ENCODE assay signal across 16 cellular contexts in the genomic region with DNA sequence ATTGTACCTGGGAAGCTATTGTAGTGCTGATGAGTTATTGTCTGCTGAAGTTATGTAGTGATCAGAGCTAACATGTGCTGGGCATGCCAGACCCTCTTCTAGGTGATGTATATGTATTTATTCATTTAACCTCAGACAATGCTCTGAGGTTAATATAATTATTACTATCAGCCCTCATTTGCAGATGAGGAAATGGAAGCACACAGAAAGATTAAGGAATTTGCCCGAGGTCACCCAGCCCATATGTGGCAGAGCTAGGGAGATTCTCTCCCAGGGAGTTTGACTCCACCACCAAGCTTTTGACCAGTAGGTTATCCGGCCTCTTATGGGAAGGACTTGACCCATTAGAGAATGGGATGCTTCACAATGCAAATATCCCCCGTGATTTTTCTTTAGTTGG.
DNase-seq lines count a peak whose midpoint lies in the region; ATAC-seq and TF ChIP-seq lines count a peak whose summit lies in the region.
"Had no signal": no experiment of that assay in that cellular context is flagged by ENCODE, and none has a peak within 500 bp of the region (broad histone marks: within the 10 kb centered on the region; RNA-seq: fewer than 3 reads in every experiment).

No MANE protein-coding gene starts in this region.

- no peak overlapping the region for H3K4me3 Mint-ChIP-seq in chondrocyte (ENCODE audit: unreplicated experiment)
- no peak overlapping the region for H3K4me3 Mint-ChIP-seq in effector memory CD8-positive, alpha-beta T cell

- H3K9me3 ChIP-seq in MG63 = no peaks in the 10 kb centered on the region

- no peaks in the 10 kb centered on the region for H3K9me3 Mint-ChIP-seq in chondrocyte (ENCODE audit: low read depth)
- H3K9me3 Mint-ChIP-seq in effector memory CD8-positive, alpha-beta T cell = no peaks in the 10 kb centered on the region

- in situ Hi-C loops in ACHN (cut with HindIII; ENCODE audit: low pct_ligation_motif_present, low pct_unique_long_range_greater_than_20kb, low sequenced_read_pairs) = no loop called here

- peaks cover 74% of the 10 kb centered on the region for H3K4me1 Mint-ChIP-seq in chondrocyte (ENCODE audit: low read depth)
- H3K4me1 Mint-ChIP-seq in effector memory CD8-positive, alpha-beta T cell (ENCODE audit: low read depth in 2 of 2) = no peaks in the 10 kb centered on the region

- no peaks in the 10 kb centered on the region for H3K36me3 ChIP-seq in MG63

- H3K27me3 ChIP-seq in MG63 = no peaks in the 10 kb centered on the region

- DNase-seq in ACHN (peak; percentile 14), MG63 (no peak), chondrocyte (ENCODE audit: low spot score) (no peak), skeletal muscle cell (ENCODE audit: low read depth) (no peak), RKO (ENCODE audit: low spot score) (no peak), inferior parietal cortex (ENCODE audit: extremely low spot score) (no peak)
- DNase-seq in NK-92 treated with Interleukin-12 subunit alpha and Interleukin-12 subunit beta, amount 100 ng/mL, for 24 hours (lab: John Stamatoyannopoulos, UW) = no peak
- no peak for DNase-seq in effector memory CD8-positive, alpha-beta T cell
- DNase-seq: NCI-H1105, NCI-H187 treated with DMSO at 0.1 percent for 48 hours, NCI-H526, OCI-M1, T-helper 1 cell had no signal

- peaks cover 1% of the 10 kb centered on the region for H3K36me3 Mint-ChIP-seq in chondrocyte (ENCODE audit: low read depth)
- no peaks in the 10 kb centered on the region for H3K36me3 Mint-ChIP-seq in effector memory CD8-positive, alpha-beta T cell (ENCODE audit: insufficient read depth)

- no peak for ATAC-seq in effector memory CD8-positive, alpha-beta T cell (replicated peaks)
- ATAC-seq: GM12878, K562 had no signal

- H3K4me3 ChIP-seq in MG63 (peak overlapping the region; percentile 18), skeletal muscle cell (ENCODE audit: low read depth, low read length) (peak overlapping the region; percentile 37)
- H3K4me3 ChIP-seq: GM12878, GM23248, K562 had no signal

- no peak for TF ChIP-seq CTCF in chondrocyte (IDR thresholded peaks at IDR 0.05)

- H3K27me3 Mint-ChIP-seq in chondrocyte (ENCODE audit: low read depth) = no peaks in the 10 kb centered on the region
- peaks cover 50 to 71% of the 10 kb centered on the region in 2 donors for H3K27me3 Mint-ChIP-seq in effector memory CD8-positive, alpha-beta T cell

- H3K27ac Mint-ChIP-seq in chondrocyte (ENCODE audit: unreplicated experiment) = peak overlapping the region; percentile 99
- H3K27ac Mint-ChIP-seq in effector memory CD8-positive, alpha-beta T cell = no peak overlapping the region
